Comparison of ENCODE assay signal across 6 cellular contexts in the genomic region with DNA sequence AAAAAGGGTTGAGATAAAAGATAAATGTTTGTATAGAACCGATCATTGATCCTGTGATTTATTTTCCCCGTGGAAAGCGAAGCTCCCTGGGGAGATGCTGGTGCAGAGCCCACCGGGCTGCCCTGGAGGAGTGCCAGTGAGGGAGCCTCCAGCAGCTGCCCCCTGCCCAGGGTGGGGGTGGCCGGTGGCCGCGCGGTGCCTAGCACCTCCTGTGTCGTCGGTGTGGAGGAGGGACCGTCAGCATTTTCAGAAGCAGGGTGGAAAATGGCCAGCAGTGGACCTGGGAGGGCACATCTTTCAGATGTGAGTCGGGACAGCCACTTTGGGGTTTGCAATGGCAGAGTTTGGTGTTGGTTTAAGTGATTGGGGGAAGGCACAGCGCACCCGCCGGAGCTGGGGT.
"Had no signal": no experiment of that assay in that cellular context is flagged by ENCODE, and none has a peak within 500 bp of the region (broad histone marks: within the 10 kb centered on the region; RNA-seq: fewer than 3 reads in every experiment).

No MANE protein-coding gene starts in this region.

- H3K36me3 Mint-ChIP-seq: IgD-negative memory B cell had no signal

- H3K27ac ChIP-seq: HL-60 had no signal

- H3K4me3 ChIP-seq: K562 had no signal

- H3K9me3 Mint-ChIP-seq: IgD-negative memory B cell had no signal

- DNase-seq: IMR-90, KBM-7 had no signal

- H3K4me3 Mint-ChIP-seq: IgD-negative memory B cell had no signal

- ATAC-seq: HepG2, K562 had no signal
